Comparison of ENCODE assay signal across 21 cellular contexts in the genomic region with DNA sequence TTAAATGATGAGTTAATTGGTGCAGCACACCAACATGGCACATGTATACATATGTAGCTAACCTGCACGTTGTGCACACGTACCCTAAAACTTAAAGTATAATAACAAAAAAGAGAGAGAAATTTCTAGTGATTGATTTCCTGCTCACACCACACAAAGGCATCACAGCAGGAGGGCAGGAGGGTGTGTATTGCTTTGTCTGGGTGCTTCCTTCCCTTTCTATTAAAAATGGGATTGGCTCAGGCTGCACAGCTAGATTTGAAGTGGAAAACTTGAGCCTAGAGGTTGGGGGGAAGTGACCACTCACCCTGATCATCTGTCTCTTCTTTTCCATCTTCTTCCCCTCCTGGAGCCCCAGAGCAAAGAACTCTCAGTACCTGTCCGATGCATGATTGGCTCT. TPM values are rescaled to one million over a fixed set of nuclear protein-coding genes. Genes with fewer than 3 reads are reported as not detected.
DNase-seq lines count a peak whose midpoint lies in the region; ATAC-seq and TF ChIP-seq lines count a peak whose summit lies in the region.
"Had no signal": no experiment of that assay in that cellular context is flagged by ENCODE, and none has a peak within 500 bp of the region (broad histone marks: within the 10 kb centered on the region; RNA-seq: fewer than 3 reads in every experiment).

No MANE protein-coding gene starts in this region.

- H3K36me3 ChIP-seq in Panc1 (ENCODE audit: control insufficient read depth, insufficient read depth, low read length), result no peaks in the 10 kb centered on the region
- H3K36me3 ChIP-seq: BE2C had no signal

- ATAC-seq in Panc1 (no peak), GM19452 (IDR thresholded peaks at IDR 0.05; ENCODE audit: unreplicated experiment) (no peak), GM19467 (IDR thresholded peaks at IDR 0.05; ENCODE audit: unreplicated experiment) (no peak)
- ATAC-seq: GM23338, HCT116 had no signal

- in situ Hi-C loops in Panc1 (cut with HindIII; ENCODE audit: low pct_unique_long_range_greater_than_20kb, low sequenced_read_pairs), result no loop called here

- peak; percentile 76 for TF ChIP-seq EP300 in Ishikawa (IDR thresholded peaks at IDR 0.05; ENCODE audit: borderline replicate concordance)

- no peak for TF ChIP-seq RAD21 in Ishikawa (IDR thresholded peaks at IDR 0.05; ENCODE audit: low read depth)

- H3K4me1 ChIP-seq in Panc1 (ENCODE audit: control insufficient read depth, insufficient read depth, low read length), result peaks cover 11% of the 10 kb centered on the region
- H3K4me1 ChIP-seq: BE2C, Caco-2 had no signal

- CTCF ChIA-PET in Panc1 (lab: Charles Lee), result no interaction called here

- H3K9me3 ChIP-seq in Panc1 (ENCODE audit: control insufficient read depth, insufficient read depth, low read depth, low read length), result no peaks in the 10 kb centered on the region
- H3K9me3 ChIP-seq: BE2C, Caco-2 had no signal

- TF ChIP-seq CTCF in 22Rv1 (IDR thresholded peaks at IDR 0.05) (no peak), Panc1 (IDR thresholded peaks at IDR 0.05) (no peak)

- H3K4me3 ChIP-seq in Panc1 (ENCODE audit: low read depth in 2 of 2, low read length in 2 of 2), result no peak overlapping the region
- H3K4me3 ChIP-seq: GM23338 had no signal

- peak; percentile 49 for DNase-seq in NCI-H146 treated with DMSO at 0.1 percent for 48 hours (lab: John Stamatoyannopoulos, UW; ENCODE audit: unreplicated experiment)
- no peak for DNase-seq in Panc1 (ENCODE audit: low read depth, low spot score)
- DNase-seq in NCI-H1092 treated with DMSO at 0.1 percent for 48 hours (lab: John Stamatoyannopoulos, UW), result no peak
- DNase-seq in NOMO-1 treated with DMSO at 0.1 percent for 48 hours (lab: John Stamatoyannopoulos, UW; ENCODE audit: unreplicated experiment), result no peak
- DNase-seq: ACHN; BE2C; C1 segment of cervical spinal cord; Caco-2; CD4-positive, CD25-positive, alpha-beta regulatory T cell; CD8-positive, alpha-beta memory T cell; GF-D8; H7; HFFc6; KG1 had no signal

- POLR2A ChIA-PET in Panc1 (lab: Charles Lee), result no interaction called here

- BruUV-seq in Panc1 (replicated peaks; lab: Mats Ljungman, UMichigan), result no TSS peak

- intact Hi-C loops in Panc1 (cut with micrococcal nuclease; ENCODE audit: unreplicated experiment), result no loop called here

- H3K27ac ChIP-seq in 22Rv1 (peak overlapping the region; percentile 71), Panc1 (ENCODE audit: low read length) (0 out of 2 replicates have a peak overlapping the region, but pooled peaks have one; percentile 55)

- H3K27me3 ChIP-seq in Panc1 (ENCODE audit: control insufficient read depth, insufficient read depth, low read length), result peaks cover 2% of the 10 kb centered on the region
- H3K27me3 ChIP-seq: BE2C had no signal

TF ChIP-seq in Ishikawa, 13 proteins besides CTCF, POLR2A, EP300 and RAD21:
- TF ChIP-seq NFIC (IDR thresholded peaks at IDR 0.05), result peak; percentile 62
- TF ChIP-seq CEBPB (IDR thresholded peaks at IDR 0.05), result no peak
- peak; percentile 72; the same call in 1 of the 2 replicates for TF ChIP-seq FOXM1 (IDR thresholded peaks at IDR 0.05; ENCODE audit: borderline replicate concordance, low read depth)
- 0 out of 2 replicates have a peak, but pooled peaks have one; percentile 28 for TF ChIP-seq TEAD4 (IDR thresholded peaks at IDR 0.05)
- TF ChIP-seq REST (IDR thresholded peaks at IDR 0.05; ENCODE audit: low read depth), result no peak
- peak; percentile 52; the same call in 1 of the 2 replicates for TF ChIP-seq TCF12 (IDR thresholded peaks at IDR 0.05; ENCODE audit: low read depth)
- TF ChIP-seq, protein P1, sequence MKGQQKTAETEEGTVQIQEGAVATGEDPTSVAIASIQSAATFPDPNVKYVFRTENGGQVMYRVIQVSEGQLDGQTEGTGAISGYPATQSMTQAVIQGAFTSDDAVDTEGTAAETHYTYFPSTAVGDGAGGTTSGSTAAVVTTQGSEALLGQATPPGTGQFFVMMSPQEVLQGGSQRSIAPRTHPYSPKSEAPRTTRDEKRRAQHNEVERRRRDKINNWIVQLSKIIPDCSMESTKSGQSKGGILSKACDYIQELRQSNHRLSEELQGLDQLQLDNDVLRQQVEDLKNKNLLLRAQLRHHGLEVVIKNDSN (IDR thresholded peaks at IDR 0.05), result no peak
- no peak for TF ChIP-seq ZBTB7A (IDR thresholded peaks at IDR 0.05; ENCODE audit: low read depth)
- TF ChIP-seq TAF1 (IDR thresholded peaks at IDR 0.05; ENCODE audit: low read depth), result no peak
- TF ChIP-seq EGR1 (IDR thresholded peaks at IDR 0.05), result no peak
- no peak for TF ChIP-seq CREB1 (IDR thresholded peaks at IDR 0.05; ENCODE audit: low read depth)
- no peak for TF ChIP-seq YY1 (IDR thresholded peaks at IDR 0.05; ENCODE audit: low read depth)

RNA-seq across cellular contexts. Expression of gene SCGB1D2, which starts 0.9 kb away (rescaled TPM):
- 0.85 TPM for total RNA-seq in Panc1 (2021; ENCODE audit: unreplicated experiment)
- 1.4 TPM for polyA plus RNA-seq in Panc1 (2012; ENCODE audit: insufficient read length)
- total RNA-seq: Caco-2; CD4-positive, CD25-positive, alpha-beta regulatory T cell; CD8-positive, alpha-beta memory T cell; GM23338; H7; HFFc6 had no signal
- polyA plus RNA-seq: CD4-positive, CD25-positive, alpha-beta regulatory T cell; CD8-positive, alpha-beta memory T cell; GM23338; IgD-negative memory B cell had no signal

RNA-seq across cellular contexts. Expression of gene SCGB2A2, which starts 28.9 kb away (rescaled TPM):
- not detected for total RNA-seq in Panc1 (2021; ENCODE audit: unreplicated experiment)
- not detected for polyA plus RNA-seq in Panc1 (2012; ENCODE audit: insufficient read length)
- total RNA-seq: Caco-2; CD4-positive, CD25-positive, alpha-beta regulatory T cell; CD8-positive, alpha-beta memory T cell; GM23338; H7; HFFc6 had no signal
- polyA plus RNA-seq: CD4-positive, CD25-positive, alpha-beta regulatory T cell; CD8-positive, alpha-beta memory T cell; GM23338; IgD-negative memory B cell had no signal

RNA-seq across cellular contexts. Expression of gene SCGB2A1, which starts 32.6 kb away (rescaled TPM):
- not detected for total RNA-seq in Panc1 (2021; ENCODE audit: unreplicated experiment)
- not detected for polyA plus RNA-seq in Panc1 (2012; ENCODE audit: insufficient read length)
- total RNA-seq: Caco-2; CD4-positive, CD25-positive, alpha-beta regulatory T cell; CD8-positive, alpha-beta memory T cell; GM23338; H7; HFFc6 had no signal
- polyA plus RNA-seq: CD4-positive, CD25-positive, alpha-beta regulatory T cell; CD8-positive, alpha-beta memory T cell; GM23338; IgD-negative memory B cell had no signal

RNA-seq across cellular contexts. Expression of gene SCGB1D1, which starts 51.1 kb away (rescaled TPM):
- not detected for total RNA-seq in Panc1 (2021; ENCODE audit: unreplicated experiment)
- not detected for polyA plus RNA-seq in Panc1 (2012; ENCODE audit: insufficient read length)
- total RNA-seq: Caco-2; CD4-positive, CD25-positive, alpha-beta regulatory T cell; CD8-positive, alpha-beta memory T cell; GM23338; H7; HFFc6 had no signal
- polyA plus RNA-seq: CD4-positive, CD25-positive, alpha-beta regulatory T cell; CD8-positive, alpha-beta memory T cell; GM23338; IgD-negative memory B cell had no signal

RNA-seq across cellular contexts. Expression of gene SCGB1D4, which starts 57.8 kb away (rescaled TPM):
- not detected for total RNA-seq in Panc1 (2021; ENCODE audit: unreplicated experiment)
- not detected for polyA plus RNA-seq in Panc1 (2012; ENCODE audit: insufficient read length)
- total RNA-seq: Caco-2; CD4-positive, CD25-positive, alpha-beta regulatory T cell; CD8-positive, alpha-beta memory T cell; GM23338; H7; HFFc6 had no signal
- polyA plus RNA-seq: CD4-positive, CD25-positive, alpha-beta regulatory T cell; CD8-positive, alpha-beta memory T cell; GM23338; IgD-negative memory B cell had no signal
